ENCODE assay signal across 15 cellular contexts in genomic region chr2:85253890-85254289, GRCh38.
DNase-seq lines count a peak whose midpoint lies in the region; ATAC-seq and TF ChIP-seq lines count a peak whose summit lies in the region.
"Had no signal": no experiment of that assay in that cellular context is flagged by ENCODE, and none has a peak within 500 bp of the region (broad histone marks: within the 10 kb centered on the region; RNA-seq: fewer than 3 reads in every experiment).

No MANE protein-coding gene starts in this region.

- POLR2A ChIA-PET in MCF 10A (lab: Yijun Ruan, JAX) = no interaction called here

- no peak overlapping the region for H3K27ac Mint-ChIP-seq in MCF 10A (ENCODE audit: low read depth, unreplicated experiment)

- TF ChIP-seq CTCF in breast epithelium (IDR thresholded peaks at IDR 0.05) = no peak
- no peak for TF ChIP-seq CTCF in MCF 10A (IDR thresholded peaks at IDR 0.05; ENCODE audit: unreplicated experiment)
- TF ChIP-seq CTCF in RWPE2 (IDR thresholded peaks at IDR 0.05; ENCODE audit: poor library complexity, severe bottlenecking) = no peak

- no peak overlapping the region for H4K8ac ChIP-seq in trophoblast cell (ENCODE audit: low read depth, low read length)

- BruUV-seq in MCF 10A (replicated peaks; lab: Mats Ljungman, UMichigan) = no TSS peak

- no peak overlapping the region for H3K4me2 ChIP-seq in trophoblast cell (ENCODE audit: low read length)

- H2BK120ac ChIP-seq in trophoblast cell (ENCODE audit: insufficient read depth, low read length, poor library complexity) = peak overlapping the region; percentile 10

- peak overlapping the region; percentile 69 for H4K91ac ChIP-seq in trophoblast cell (ENCODE audit: low read depth, low read length)

- no peak overlapping the region for H2AK5ac ChIP-seq in trophoblast cell (ENCODE audit: low read length)

- H3K27me3 Mint-ChIP-seq in MCF 10A (ENCODE audit: insufficient read depth, unreplicated experiment) = no peaks in the 10 kb centered on the region

- no peaks in the 10 kb centered on the region for H3K27me3 ChIP-seq in breast epithelium
- no peaks in the 10 kb centered on the region for H3K27me3 ChIP-seq in RWPE2 (ENCODE audit: insufficient read depth, poor library complexity, severe bottlenecking)
- no peaks in the 10 kb centered on the region for H3K27me3 ChIP-seq in iPS-18a (ENCODE audit: control insufficient read depth, insufficient read depth, low read length)
- H3K27me3 ChIP-seq in trophoblast cell (ENCODE audit: insufficient read depth, low read length) = no peaks in the 10 kb centered on the region

- WGBS in trophoblast cell (ENCODE audit: extremely low coverage, insufficient coverage, insufficient read length) = no CpG with 5 or more reads among the region's 5 CpGs

- no peak overlapping the region for H3K4me3 Mint-ChIP-seq in MCF 10A (ENCODE audit: unreplicated experiment)

- no peak for DNase-seq in breast epithelium (ENCODE audit: low spot score in 2 of 2)
- DNase-seq in MCF 10A (ENCODE audit: unreplicated experiment) = no peak
- no peak for DNase-seq in RWPE2 (ENCODE audit: low spot score)
- no peak for DNase-seq in trophoblast cell
- DNase-seq in activated CD4-positive, CD25-positive, alpha-beta regulatory T cell (lab: John Stamatoyannopoulos, UW) = no peak
- DNase-seq in NCI-H1048 (lab: John Stamatoyannopoulos, UW) = no peak
- no peak for DNase-seq in SIG-M5 treated with dmso at 0.1 percent for 504 hours (lab: John Stamatoyannopoulos, UW; ENCODE audit: unreplicated experiment)
- DNase-seq: 8988T; C1 segment of cervical spinal cord; H7; NCI-H1092; NCI-H226; NCI-H526; NK-92 treated with Interleukin-12 subunit alpha and Interleukin-12 subunit beta, amount 100 ng/mL, for 24 hours had no signal

- intact Hi-C loops in breast epithelium (cut with DNase I; ENCODE audit: low total_unique reads) = no loop called here
- intact Hi-C loops in MCF 10A (cut with micrococcal nuclease) = no loop called here

- CTCF ChIA-PET in MCF 10A (lab: Yijun Ruan, JAX) = interaction anchor here (1.2 kb wide), 1 partner anchor 152 kb away, joined by 3 read pairs; no protein-coding TSS in a partner anchor

- H3K23ac ChIP-seq in trophoblast cell (ENCODE audit: low read length) = no peak overlapping the region

- peak overlapping the region; percentile 86 to 97 for H3K27ac ChIP-seq in breast epithelium
- peak overlapping the region; percentile 93 for H3K27ac ChIP-seq in RWPE2 (ENCODE audit: poor library complexity, severe bottlenecking)
- no peak overlapping the region for H3K27ac ChIP-seq in iPS-18a (ENCODE audit: low read length)
- H3K27ac ChIP-seq in trophoblast cell (ENCODE audit: low read depth, low read length) = peak overlapping the region; percentile 95

- H3K9me3 ChIP-seq in breast epithelium (no peaks in the 10 kb centered on the region), RWPE2 (ENCODE audit: severe bottlenecking) (no peaks in the 10 kb centered on the region), iPS-18a (ENCODE audit: control insufficient read depth, low read depth, low read length) (no peaks in the 10 kb centered on the region), trophoblast cell (ENCODE audit: insufficient read depth, low read depth, low read length) (no peaks in the 10 kb centered on the region)

- peaks cover 2% of the 10 kb centered on the region for H3K4me1 Mint-ChIP-seq in MCF 10A (ENCODE audit: insufficient read depth, unreplicated experiment)

- H3K18ac ChIP-seq in trophoblast cell (ENCODE audit: low read length) = peak overlapping the region; percentile 49

- H3K4me1 ChIP-seq in breast epithelium (peaks cover 39 to 44% of the 10 kb centered on the region in 2 donors), RWPE2 (ENCODE audit: insufficient read depth, poor library complexity, severe bottlenecking) (peaks cover 57% of the 10 kb centered on the region), iPS-18a (ENCODE audit: control insufficient read depth, low read depth, low read length) (peaks cover 84% of the 10 kb centered on the region), trophoblast cell (ENCODE audit: control insufficient read depth in 1 of 2, insufficient read depth in 2 of 2, low read length in 2 of 2) (peaks cover 49 to 55% of the 10 kb centered on the region in 2 experiments)

- H3K9ac ChIP-seq in iPS-18a (ENCODE audit: low read length) = peak overlapping the region; percentile 6
- H3K9ac ChIP-seq in trophoblast cell (ENCODE audit: low read length) = no peak overlapping the region

- ATAC-seq in RWPE2 (ENCODE audit: low read depth) = no peak

- no peak overlapping the region for H3K14ac ChIP-seq in trophoblast cell (ENCODE audit: low read length)

- H2AFZ ChIP-seq in trophoblast cell (ENCODE audit: insufficient read depth, low read length, poor library complexity) = no peak overlapping the region

- H4K12ac ChIP-seq in trophoblast cell (ENCODE audit: low read depth, low read length) = no peak overlapping the region

- peak overlapping the region; percentile 11 for H2BK5ac ChIP-seq in trophoblast cell (ENCODE audit: low read depth, low read length, poor library complexity)

- peak overlapping the region; percentile 93 for H2BK12ac ChIP-seq in trophoblast cell (ENCODE audit: low read length)

- H3K36me3 Mint-ChIP-seq in MCF 10A (ENCODE audit: insufficient read depth, unreplicated experiment) = no peaks in the 10 kb centered on the region

- H3K36me3 ChIP-seq in breast epithelium = no peaks in the 10 kb centered on the region
- H3K36me3 ChIP-seq in RWPE2 (ENCODE audit: low read depth) = no peaks in the 10 kb centered on the region
- H3K36me3 ChIP-seq in iPS-18a (ENCODE audit: control insufficient read depth, low read depth, low read length) = no peaks in the 10 kb centered on the region
- no peaks in the 10 kb centered on the region for H3K36me3 ChIP-seq in trophoblast cell (ENCODE audit: control insufficient read depth in 1 of 2, insufficient read depth in 2 of 2, low read length in 2 of 2)

- H3K4me3 ChIP-seq in breast epithelium (no peak overlapping the region), RWPE2 (ENCODE audit: severe bottlenecking) (no peak overlapping the region), iPS-18a (ENCODE audit: low read length) (no peak overlapping the region), trophoblast cell (ENCODE audit: low read depth, low read length) (no peak overlapping the region)

- H3K9me3 Mint-ChIP-seq in MCF 10A (ENCODE audit: unreplicated experiment) = no peaks in the 10 kb centered on the region

- H3K4ac ChIP-seq in trophoblast cell (ENCODE audit: low read depth, low read length) = peak overlapping the region; percentile 51

- H3K79me1 ChIP-seq in trophoblast cell (ENCODE audit: low read length) = peaks cover 32% of the 10 kb centered on the region

- H3K79me2 ChIP-seq in trophoblast cell (ENCODE audit: control insufficient read depth, insufficient read depth, low read length, poor library complexity) = peaks cover 12% of the 10 kb centered on the region

- no peak for TF ChIP-seq POLR2A in breast epithelium (IDR thresholded peaks at IDR 0.05)
